ENCODE assay signal across 19 cellular contexts in genomic region chr9:108296056-108296455, GRCh38.
A peak's percentile ranks its signal among the peaks of the same experiment; 100 is the strongest.
DNase-seq lines count a peak whose midpoint lies in the region; ATAC-seq, FAIRE-seq and TF ChIP-seq lines count a peak whose summit lies in the region.
"Had no signal": no experiment of that assay in that cellular context is flagged by ENCODE, and none has a peak within 500 bp of the region (broad histone marks: within the 10 kb centered on the region; RNA-seq: fewer than 3 reads in every experiment).

No MANE protein-coding gene starts in this region.

- H3K4me1 ChIP-seq in astrocyte (ENCODE audit: insufficient read depth, low read length) (peaks cover 4% of the 10 kb centered on the region), foreskin keratinocyte (peaks cover 25% of the 10 kb centered on the region), small intestine (ENCODE audit: control insufficient read depth in 2 of 2, insufficient read depth in 1 of 2, low read depth in 1 of 2, low read length in 1 of 2) (no peaks in the 10 kb centered on the region)
- H3K4me1 ChIP-seq: A549, left ventricle myocardium inferior, SJCRH30, testis had no signal

- H3K36me3 ChIP-seq in astrocyte (ENCODE audit: insufficient read depth, low read length) (no peaks in the 10 kb centered on the region), small intestine (ENCODE audit: control insufficient read depth in 2 of 2, insufficient read depth in 2 of 2, low read length in 2 of 2) (no peaks in the 10 kb centered on the region)
- H3K36me3 ChIP-seq: left ventricle myocardium inferior, SJCRH30 had no signal

- peak; percentile 94 for ATAC-seq in foreskin keratinocyte
- ATAC-seq: A549 had no signal

- peak; percentile 35 for DNase-seq in A172 (ENCODE audit: low spot score)
- peak; percentile 92 for DNase-seq in HFF-Myc (ENCODE audit: extremely low read depth, low read depth)
- peak; percentile 73 for DNase-seq in astrocyte (ENCODE audit: low read depth)
- DNase-seq in foreskin keratinocyte: peak; percentile 61 to 88
- DNase-seq in activated CD4-positive, alpha-beta T cell treated with anti-CD3 and anti-CD28 coated beads for 4 hours: no peak
- no peak for DNase-seq in small intestine
- DNase-seq in progenitor cell of endocrine pancreas (ENCODE audit: low spot score, unreplicated experiment): no peak
- no peak for DNase-seq in activated CD4-positive, alpha-beta memory T cell treated with anti-CD3 and anti-CD28 coated beads, Interleukin-2, amount 10 ng/mL, durations not matched to agents 7 days and 5 days
- DNase-seq: activated CD8-positive, alpha-beta memory T cell treated with anti-CD3 and anti-CD28 coated beads, Interleukin-2, amount 50 U/mL, for 48 hours; DMS153; KG1; left ventricle myocardium inferior; NCI-H187 treated with DMSO at 0.1 percent for 48 hours; NCI-H774; SJCRH30; testis had no signal

- POLR2A ChIA-PET in activated CD4-positive, alpha-beta memory T cell treated with anti-CD3 and anti-CD28 coated beads, Interleukin-2, amount 10 ng/mL, durations not matched to agents 7 days and 5 days (lab: Charles Lee): no interaction called here

- H3K9me3 ChIP-seq in astrocyte (ENCODE audit: insufficient read depth, low read depth, low read length): no peaks in the 10 kb centered on the region
- H3K9me3 ChIP-seq in small intestine (ENCODE audit: control insufficient read depth, low read depth): no peaks in the 10 kb centered on the region
- H3K9me3 ChIP-seq: A549, SJCRH30, testis had no signal

- H3K36me3 Mint-ChIP-seq in astrocyte (ENCODE audit: low read depth, unreplicated experiment) (no peaks in the 10 kb centered on the region), progenitor cell of endocrine pancreas (ENCODE audit: insufficient read depth) (no peaks in the 10 kb centered on the region)
- H3K36me3 Mint-ChIP-seq in activated CD4-positive, alpha-beta memory T cell treated with anti-CD3 and anti-CD28 coated beads, Interleukin-2, amount 10 ng/mL, durations not matched to agents 7 days and 5 days (ENCODE audit: low read depth): no peaks in the 10 kb centered on the region

- no peaks in the 10 kb centered on the region for H3K79me2 ChIP-seq in astrocyte (ENCODE audit: insufficient read depth, low read length)

- no peak overlapping the region for H3K4me3 Mint-ChIP-seq in astrocyte (ENCODE audit: unreplicated experiment)
- H3K4me3 Mint-ChIP-seq in progenitor cell of endocrine pancreas (ENCODE audit: low read depth): no peak overlapping the region
- H3K4me3 Mint-ChIP-seq in activated CD4-positive, alpha-beta memory T cell treated with anti-CD3 and anti-CD28 coated beads, Interleukin-2, amount 10 ng/mL, durations not matched to agents 7 days and 5 days: no peak overlapping the region
- H3K4me3 Mint-ChIP-seq: nephron had no signal

- no peak overlapping the region for H2AFZ ChIP-seq in astrocyte (ENCODE audit: low read depth, low read length)

- H3K27ac Mint-ChIP-seq in astrocyte (ENCODE audit: unreplicated experiment) (peak overlapping the region; percentile 20), progenitor cell of endocrine pancreas (no peak overlapping the region)
- no peak overlapping the region for H3K27ac Mint-ChIP-seq in activated CD4-positive, alpha-beta memory T cell treated with anti-CD3 and anti-CD28 coated beads, Interleukin-2, amount 10 ng/mL, durations not matched to agents 7 days and 5 days
- H3K27ac Mint-ChIP-seq: nephron had no signal

- peak overlapping the region; percentile 34 for H3K4me2 ChIP-seq in astrocyte (ENCODE audit: low read length)
- H3K4me2 ChIP-seq: A549 had no signal

- H3K4me1 Mint-ChIP-seq in astrocyte (ENCODE audit: low read depth, unreplicated experiment): peaks cover 22% of the 10 kb centered on the region
- H3K4me1 Mint-ChIP-seq in progenitor cell of endocrine pancreas (ENCODE audit: low read depth): peaks cover 14% of the 10 kb centered on the region
- no peaks in the 10 kb centered on the region for H3K4me1 Mint-ChIP-seq in activated CD4-positive, alpha-beta memory T cell treated with anti-CD3 and anti-CD28 coated beads, Interleukin-2, amount 10 ng/mL, durations not matched to agents 7 days and 5 days

- H3K9me3 Mint-ChIP-seq in astrocyte (ENCODE audit: unreplicated experiment): peaks cover 5% of the 10 kb centered on the region
- H3K9me3 Mint-ChIP-seq in progenitor cell of endocrine pancreas (ENCODE audit: low read depth): no peaks in the 10 kb centered on the region
- no peaks in the 10 kb centered on the region for H3K9me3 Mint-ChIP-seq in activated CD4-positive, alpha-beta memory T cell treated with anti-CD3 and anti-CD28 coated beads, Interleukin-2, amount 10 ng/mL, durations not matched to agents 7 days and 5 days

- H4K20me1 ChIP-seq in astrocyte (ENCODE audit: insufficient read depth, low read length): no peaks in the 10 kb centered on the region

- no peak for TF ChIP-seq CTCF in HFF-Myc (IDR thresholded peaks at IDR 0.05; ENCODE audit: low read depth, low read length, missing control alignments)
- no peak for TF ChIP-seq CTCF in astrocyte (IDR thresholded peaks at IDR 0.05; ENCODE audit: insufficient read depth, low read depth, low read length)
- no peak for TF ChIP-seq CTCF in foreskin keratinocyte (conservative IDR thresholded peaks at IDR 0.05)
- no peak for TF ChIP-seq CTCF in progenitor cell of endocrine pancreas (IDR thresholded peaks at IDR 0.05; ENCODE audit: unreplicated experiment)

- H3K27ac ChIP-seq in astrocyte (ENCODE audit: low read depth, low read length) (no peak overlapping the region), foreskin keratinocyte (peak overlapping the region; percentile 83), small intestine (ENCODE audit: low read depth in 1 of 2, low read length in 1 of 2) (no peak overlapping the region)
- H3K27ac ChIP-seq: A549, left ventricle myocardium inferior, SJCRH30, testis had no signal

- no peak overlapping the region for H3K9ac ChIP-seq in astrocyte (ENCODE audit: low read length)

- H3K27me3 Mint-ChIP-seq in astrocyte (ENCODE audit: low read depth, unreplicated experiment) (peaks cover 13% of the 10 kb centered on the region), progenitor cell of endocrine pancreas (peaks cover 37% of the 10 kb centered on the region)
- H3K27me3 Mint-ChIP-seq in activated CD4-positive, alpha-beta memory T cell treated with anti-CD3 and anti-CD28 coated beads, Interleukin-2, amount 10 ng/mL, durations not matched to agents 7 days and 5 days: no peaks in the 10 kb centered on the region

- WGBS in small intestine, 3 donors: 79 to 97% (median 87%) methylated on average over 1 of the region's 1 CpG

- FAIRE-seq in astrocyte (lab: Jason Lieb, UNC): peak; percentile 93
- no peak for FAIRE-seq in small intestine (lab: Jason Lieb, UNC)
- FAIRE-seq: A549, GM12891 had no signal

- no peak overlapping the region for H3K4me3 ChIP-seq in HFF-Myc (replicated peaks; ENCODE audit: low read depth, low read length)
- no peak overlapping the region for H3K4me3 ChIP-seq in astrocyte (ENCODE audit: insufficient read depth, low read depth, low read length)
- no peak overlapping the region for H3K4me3 ChIP-seq in small intestine (ENCODE audit: low read depth in 1 of 2, low read length in 2 of 2)
- H3K4me3 ChIP-seq: A549, left ventricle myocardium inferior, SJCRH30, testis had no signal

- CTCF ChIA-PET in activated CD4-positive, alpha-beta memory T cell treated with anti-CD3 and anti-CD28 coated beads, Interleukin-2, amount 10 ng/mL, durations not matched to agents 7 days and 5 days (lab: Charles Lee): no interaction called here

- H3K27me3 ChIP-seq in astrocyte (ENCODE audit: insufficient read depth, low read length) (no peaks in the 10 kb centered on the region), foreskin keratinocyte (no peaks in the 10 kb centered on the region), small intestine (ENCODE audit: control insufficient read depth in 2 of 2, insufficient read depth in 2 of 2, low read length in 2 of 2) (no peaks in the 10 kb centered on the region)
- H3K27me3 ChIP-seq: SJCRH30, testis had no signal

Comparison
In these comparisons a context has a peak if more than half of its experiments do, and no peak if none do; other contexts are left out.
1. DNase-seq: peak in A172 (single experiment), HFF-Myc (single experiment), astrocyte (single experiment) and foreskin keratinocyte (2 of 2); none in activated CD4-positive, alpha-beta T cell treated with anti-CD3 and anti-CD28 coated beads for 4 hours (0 of 2), small intestine (single experiment), progenitor cell of endocrine pancreas (single experiment) and activated CD4-positive, alpha-beta memory T cell treated with anti-CD3 and anti-CD28 coated beads, Interleukin-2, amount 10 ng/mL, durations not matched to agents 7 days and 5 days (single experiment).